21 cellular contexts compared by ENCODE assay signal in genomic region chr13:32846556-32846955, GRCh38.
DNase-seq lines count a peak whose midpoint lies in the region; ATAC-seq and TF ChIP-seq lines count a peak whose summit lies in the region.
"Had no signal": no experiment of that assay in that cellular context is flagged by ENCODE, and none has a peak within 500 bp of the region (broad histone marks: within the 10 kb centered on the region; RNA-seq: fewer than 3 reads in every experiment).

No MANE protein-coding gene starts in this region.

- peak overlapping the region; percentile 59 for H3K27ac Mint-ChIP-seq in stimulated activated naive CD8-positive, alpha-beta T cell treated with anti-CD3 and anti-CD28 coated beads, Interleukin-15, Interleukin-2, amounts not matched to agents 100 ng/mL and 50 ng/mL, for 24 hours
- peak overlapping the region in 3 of 5 experiments; percentile 39 to 89 (median 76) for H3K27ac Mint-ChIP-seq in brain
- H3K27ac Mint-ChIP-seq: activated CD4-positive, alpha-beta memory T cell treated with anti-CD3 and anti-CD28 coated beads for 36 hours; activated naive CD4-positive, alpha-beta T cell treated with anti-CD3 and anti-CD28 coated beads for 36 hours had no signal

- no peak for ATAC-seq in stimulated activated naive CD8-positive, alpha-beta T cell treated with anti-CD3 and anti-CD28 coated beads, Interleukin-15, Interleukin-2, amounts not matched to agents 100 U/mL and 50 U/mL, for 24 hours
- no peak for ATAC-seq in HG03139 (IDR thresholded peaks at IDR 0.05; ENCODE audit: unreplicated experiment)
- no peak for ATAC-seq in sciatic nerve
- ATAC-seq in GM18517 (IDR thresholded peaks at IDR 0.05; ENCODE audit: unreplicated experiment) = no peak
- ATAC-seq: A549, lower lobe of right lung had no signal

- intact Hi-C loops in sciatic nerve (cut with DNase I) = loop anchor here (5.0 kb wide), 1 partner anchor 1156 kb away; no protein-coding TSS in a partner anchor

- H3K36me3 Mint-ChIP-seq in stimulated activated naive CD8-positive, alpha-beta T cell treated with anti-CD3 and anti-CD28 coated beads, Interleukin-15, Interleukin-2, amounts not matched to agents 100 ng/mL and 50 ng/mL, for 24 hours (ENCODE audit: low read depth) = no peaks in the 10 kb centered on the region
- H3K36me3 Mint-ChIP-seq in brain = no peaks in the 10 kb centered on the region
- H3K36me3 Mint-ChIP-seq: activated CD4-positive, alpha-beta memory T cell treated with anti-CD3 and anti-CD28 coated beads for 36 hours had no signal

- peaks cover 4% of the 10 kb centered on the region for H3K9me3 Mint-ChIP-seq in stimulated activated naive CD8-positive, alpha-beta T cell treated with anti-CD3 and anti-CD28 coated beads, Interleukin-15, Interleukin-2, amounts not matched to agents 100 ng/mL and 50 ng/mL, for 24 hours
- peaks cover 9 to 18% (median 14%) of the 10 kb centered on the region in 5 experiments for H3K9me3 Mint-ChIP-seq in brain
- H3K9me3 Mint-ChIP-seq: activated CD4-positive, alpha-beta memory T cell treated with anti-CD3 and anti-CD28 coated beads for 36 hours had no signal

- H3K4me1 Mint-ChIP-seq in stimulated activated naive CD8-positive, alpha-beta T cell treated with anti-CD3 and anti-CD28 coated beads, Interleukin-15, Interleukin-2, amounts not matched to agents 100 ng/mL and 50 ng/mL, for 24 hours (ENCODE audit: low read depth) = peaks cover 11% of the 10 kb centered on the region
- peaks cover 51% of the 10 kb centered on the region for H3K4me1 Mint-ChIP-seq in brain

- no peak for DNase-seq in stimulated activated naive CD8-positive, alpha-beta T cell treated with anti-CD3 and anti-CD28 coated beads, Interleukin-15, Interleukin-2, amounts not matched to agents 100 U/mL and 50 U/mL, for 24 hours
- DNase-seq in left kidney (ENCODE audit: low read depth, low spot score) (peak; percentile 47), sciatic nerve (ENCODE audit: low spot score) (no peak)
- no peak for DNase-seq in stimulated activated CD4-positive, alpha-beta T cell treated with anti-CD3 and anti-CD28 coated beads, Interleukin-4, amount 100 ng/mL, for 24 hours
- DNase-seq: activated CD4-positive, CD25-positive, alpha-beta regulatory T cell; activated T-cell treated with anti-CD3 and anti-CD28 coated beads, Interleukin-2, amount 50 U/mL, for 1 hour; anterior cingulate cortex; BE2C; cerebellar nuclear complex; foreskin fibroblast; GOT3; lower lobe of right lung; NCI-H1436; T1000 had no signal

- no peak overlapping the region for H3K4me3 Mint-ChIP-seq in stimulated activated naive CD8-positive, alpha-beta T cell treated with anti-CD3 and anti-CD28 coated beads, Interleukin-15, Interleukin-2, amounts not matched to agents 100 ng/mL and 50 ng/mL, for 24 hours
- peak overlapping the region in 2 of 5 experiments; percentile 15 to 35 for H3K4me3 Mint-ChIP-seq in brain
- H3K4me3 Mint-ChIP-seq: activated CD4-positive, alpha-beta memory T cell treated with anti-CD3 and anti-CD28 coated beads for 36 hours; activated naive CD4-positive, alpha-beta T cell treated with anti-CD3 and anti-CD28 coated beads for 36 hours had no signal

- no peaks in the 10 kb centered on the region for H3K27me3 Mint-ChIP-seq in stimulated activated naive CD8-positive, alpha-beta T cell treated with anti-CD3 and anti-CD28 coated beads, Interleukin-15, Interleukin-2, amounts not matched to agents 100 ng/mL and 50 ng/mL, for 24 hours
- peaks cover 7% of the 10 kb centered on the region for H3K27me3 Mint-ChIP-seq in brain

- no peak for TF ChIP-seq CTCF in brain (conservative IDR thresholded peaks at IDR 0.05)
